In the genomic region with DNA sequence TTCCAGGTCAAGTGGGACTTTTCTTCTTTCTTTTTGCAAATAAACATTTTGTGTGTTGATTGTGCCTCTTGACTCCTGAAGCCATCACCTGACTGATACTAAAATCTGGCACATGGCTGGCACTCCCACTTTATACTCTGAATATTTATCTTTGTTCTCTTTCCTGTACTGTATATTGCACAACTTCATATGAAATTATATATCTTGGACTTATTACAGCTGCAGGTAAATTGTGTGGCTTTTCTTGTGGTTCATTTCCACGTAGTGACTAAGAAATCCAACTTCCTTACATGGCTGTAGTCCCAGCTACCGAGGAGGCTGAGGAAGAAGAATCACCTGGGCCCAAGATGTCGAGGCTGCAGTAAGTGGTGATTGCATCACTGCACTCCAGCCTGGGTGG, we compare ENCODE assay signal across 22 cellular contexts. TPM values are rescaled to one million over a fixed set of nuclear protein-coding genes. Genes with fewer than 3 reads are reported as not detected.
DNase-seq lines count a peak whose midpoint lies in the region; ATAC-seq, FAIRE-seq and TF ChIP-seq lines count a peak whose summit lies in the region.
"Had no signal": no experiment of that assay in that cellular context is flagged by ENCODE, and none has a peak within 500 bp of the region (broad histone marks: within the 10 kb centered on the region; RNA-seq: fewer than 3 reads in every experiment).

No MANE protein-coding gene starts in this region.

- no peaks in the 10 kb centered on the region for H3K4me1 Mint-ChIP-seq in MCF 10A (ENCODE audit: insufficient read depth, unreplicated experiment)
- H3K4me1 Mint-ChIP-seq: GM23338 had no signal

- H3K36me3 Mint-ChIP-seq in MCF 10A (ENCODE audit: insufficient read depth, unreplicated experiment) = no peaks in the 10 kb centered on the region

- DNase-seq in MCF 10A (ENCODE audit: unreplicated experiment) (peak; percentile 45), breast epithelium (ENCODE audit: low spot score in 2 of 2) (no peak), PC-3 (peak; percentile 76), bronchial epithelial cell (ENCODE audit: low read depth) (peak; percentile 70), keratinocyte (ENCODE audit: low read depth, low spot score) (peak; percentile 26), head of caudate nucleus (no peak), gastrocnemius medialis (no peak), stomach (no peak)
- DNase-seq: AML-193; Caco-2; CD4-positive, alpha-beta T cell; GDM1; H7 had no signal

- no peaks in the 10 kb centered on the region for H3K36me3 ChIP-seq in breast epithelium
- H3K36me3 ChIP-seq in PC-3 (ENCODE audit: low read depth, low read length) = no peaks in the 10 kb centered on the region
- H3K36me3 ChIP-seq in bronchial epithelial cell (ENCODE audit: control insufficient read depth, insufficient read depth, low read length) = no peaks in the 10 kb centered on the region
- no peaks in the 10 kb centered on the region for H3K36me3 ChIP-seq in keratinocyte (ENCODE audit: control insufficient read depth in 2 of 2, extremely low read depth in 1 of 2, insufficient read depth in 2 of 2, low read length in 2 of 2)
- H3K36me3 ChIP-seq in gastrocnemius medialis = no peaks in the 10 kb centered on the region
- H3K36me3 ChIP-seq in stomach = no peaks in the 10 kb centered on the region

- no peaks in the 10 kb centered on the region for H3K9me2 ChIP-seq in PC-3 (replicated peaks; ENCODE audit: low read length)

- POLR2A ChIA-PET in MCF 10A (lab: Yijun Ruan, JAX) = no interaction called here
- POLR2A ChIA-PET in PC-3 (lab: Charles Lee; ENCODE audit: unreplicated experiment) = no interaction called here

- no peaks in the 10 kb centered on the region for H3F3A ChIP-seq in PC-3 (ENCODE audit: low read length, unreplicated experiment)

- H3K4me3 ChIP-seq in breast epithelium = no peak overlapping the region
- no peak overlapping the region for H3K4me3 ChIP-seq in PC-3 (ENCODE audit: low read length)
- no peak overlapping the region for H3K4me3 ChIP-seq in bronchial epithelial cell (ENCODE audit: low read depth, low read length)
- H3K4me3 ChIP-seq in keratinocyte (ENCODE audit: control insufficient read depth in 2 of 3, extremely low read depth in 1 of 3, insufficient read depth in 2 of 3, low read depth in 1 of 3, low read length in 3 of 3) = no peak overlapping the region
- no peak overlapping the region for H3K4me3 ChIP-seq in gastrocnemius medialis
- H3K4me3 ChIP-seq in stomach = no peak overlapping the region
- H3K4me3 ChIP-seq: A549, GM23338 had no signal

- H3K27ac ChIP-seq in breast epithelium = no peak overlapping the region
- H3K27ac ChIP-seq in PC-3 (ENCODE audit: low read length) = peak overlapping the region; percentile 16; the same call in 1 of the 2 replicates
- no peak overlapping the region for H3K27ac ChIP-seq in keratinocyte (ENCODE audit: control insufficient read depth, insufficient read depth, low read length)
- no peak overlapping the region for H3K27ac ChIP-seq in gastrocnemius medialis
- H3K27ac ChIP-seq in stomach = no peak overlapping the region
- H3K27ac ChIP-seq: 22Rv1, A549, C4-2B had no signal

- H3K27ac Mint-ChIP-seq in MCF 10A (ENCODE audit: low read depth, unreplicated experiment) = no peak overlapping the region
- H3K27ac Mint-ChIP-seq: CD4-positive, alpha-beta T cell; GM23338 had no signal

- no TSS peak for BruUV-seq in MCF 10A (replicated peaks; lab: Mats Ljungman, UMichigan)
- no TSS peak for BruUV-seq in PC-3 (replicated peaks; lab: Mats Ljungman, UMichigan)

- H3K4me2 ChIP-seq in PC-3 (ENCODE audit: low read length) (no peak overlapping the region), keratinocyte (ENCODE audit: control insufficient read depth, extremely low read depth, insufficient read depth, low read depth, low read length) (no peak overlapping the region)
- H3K4me2 ChIP-seq: A549, GM23338 had no signal

- 50 to 68% (median 60%) methylated on average over 3 of the region's 3 CpGs for WGBS in stomach, 5 donors

- H4K20me1 ChIP-seq in PC-3 (ENCODE audit: low read length) = no peaks in the 10 kb centered on the region
- H4K20me1 ChIP-seq in keratinocyte (ENCODE audit: control insufficient read depth, extremely low read depth, insufficient read depth, low read length) = no peaks in the 10 kb centered on the region

- H3K4me1 ChIP-seq in breast epithelium = no peaks in the 10 kb centered on the region
- H3K4me1 ChIP-seq in PC-3 (ENCODE audit: insufficient read depth, low read length) = peaks cover 11% of the 10 kb centered on the region; the same call in 1 of the 2 replicates
- peaks cover 2% of the 10 kb centered on the region for H3K4me1 ChIP-seq in keratinocyte (ENCODE audit: control insufficient read depth, extremely low read depth, insufficient read depth, low read length)
- H3K4me1 ChIP-seq in gastrocnemius medialis = no peaks in the 10 kb centered on the region
- no peaks in the 10 kb centered on the region for H3K4me1 ChIP-seq in stomach
- H3K4me1 ChIP-seq: A549, Caco-2 had no signal

- H3K9me3 ChIP-seq in breast epithelium (peaks cover 1 to 24% of the 10 kb centered on the region in 2 donors), PC-3 (ENCODE audit: low read length) (peaks cover 10% of the 10 kb centered on the region), keratinocyte (ENCODE audit: control insufficient read depth, low read depth, low read length) (no peaks in the 10 kb centered on the region), gastrocnemius medialis (peaks cover 0 to 4% (median 0%) of the 10 kb centered on the region in 3 donors), stomach (peaks cover 0 to 29% (median 5%) of the 10 kb centered on the region in 4 donors)
- H3K9me3 ChIP-seq: A549 had no signal

- H3K9ac ChIP-seq in PC-3 (ENCODE audit: low read length) = no peak overlapping the region
- no peak overlapping the region for H3K9ac ChIP-seq in keratinocyte (ENCODE audit: control insufficient read depth, extremely low read depth, insufficient read depth, low read length)

- CTCF ChIA-PET in MCF 10A (lab: Yijun Ruan, JAX) (no interaction called here), PC-3 (lab: Charles Lee) (no interaction called here)

- H3K27me3 Mint-ChIP-seq in MCF 10A (ENCODE audit: insufficient read depth, unreplicated experiment) = no peaks in the 10 kb centered on the region

- H3K4me3 Mint-ChIP-seq in MCF 10A (ENCODE audit: unreplicated experiment) = no peak overlapping the region
- H3K4me3 Mint-ChIP-seq: CD4-positive, alpha-beta T cell; GM23338 had no signal

- FAIRE-seq in bronchial epithelial cell (lab: Jason Lieb, UNC) = no peak
- FAIRE-seq in keratinocyte (lab: Jason Lieb, UNC) = no peak
- FAIRE-seq: A549, D721Med, GM12892, GM18507 had no signal

- dilution Hi-C loops in keratinocyte (cut with MboI; ENCODE audit: extremely low pct_ligation_motif_present, low sequenced_read_pairs) = no loop called here

- TF ChIP-seq CTCF in MCF 10A (IDR thresholded peaks at IDR 0.05; ENCODE audit: unreplicated experiment) (no peak), breast epithelium (IDR thresholded peaks at IDR 0.05) (no peak), PC-3 (conservative IDR thresholded peaks at IDR 0.05; ENCODE audit: low read depth, low read length) (no peak), bronchial epithelial cell (IDR thresholded peaks at IDR 0.05; ENCODE audit: insufficient read depth, low read length, severe bottlenecking) (no peak), keratinocyte (optimal IDR thresholded peaks at IDR 0.05 in 1 of 3, IDR thresholded peaks at IDR 0.05 in 1 of 3, conservative IDR thresholded peaks at IDR 0.05 in 1 of 3; ENCODE audit: extremely low read depth in 1 of 3, insufficient read depth in 2 of 3, low read length in 3 of 3) (no peak), gastrocnemius medialis (IDR thresholded peaks at IDR 0.05 in 4 of 5, conservative IDR thresholded peaks at IDR 0.05 in 1 of 5) (no peak), stomach (IDR thresholded peaks at IDR 0.05) (no peak)

- TF ChIP-seq EP300 in stomach (IDR thresholded peaks at IDR 0.05) = no peak

- H3K27me3 ChIP-seq in breast epithelium (no peaks in the 10 kb centered on the region), PC-3 (ENCODE audit: low read length) (no peaks in the 10 kb centered on the region), bronchial epithelial cell (ENCODE audit: control insufficient read depth, insufficient read depth, low read length) (no peaks in the 10 kb centered on the region), keratinocyte (ENCODE audit: control insufficient read depth, extremely low read depth, insufficient read depth, low read length) (no peaks in the 10 kb centered on the region), gastrocnemius medialis (no peaks in the 10 kb centered on the region), stomach (no peaks in the 10 kb centered on the region)

- peak; percentile 50 for ATAC-seq in PC-3
- no peak for ATAC-seq in gastrocnemius medialis
- ATAC-seq: A549, GM23338 had no signal

- H3K79me2 ChIP-seq in PC-3 (ENCODE audit: low read length) = no peaks in the 10 kb centered on the region
- H3K79me2 ChIP-seq in keratinocyte (ENCODE audit: control insufficient read depth, insufficient read depth, low read length) = no peaks in the 10 kb centered on the region

- TF ChIP-seq POLR2A in breast epithelium (IDR thresholded peaks at IDR 0.05) (no peak), gastrocnemius medialis (IDR thresholded peaks at IDR 0.05) (no peak), stomach (IDR thresholded peaks at IDR 0.05) (no peak)

- H3K9me1 ChIP-seq in keratinocyte (ENCODE audit: control insufficient read depth, extremely low read depth, insufficient read depth, low read length) = no peaks in the 10 kb centered on the region

- intact Hi-C loops in MCF 10A (cut with micrococcal nuclease) = no loop called here
- intact Hi-C loops in breast epithelium (cut with DNase I; ENCODE audit: low total_unique reads) = no loop called here
- intact Hi-C loops in PC-3 (cut with micrococcal nuclease) = no loop called here
- intact Hi-C loops in head of caudate nucleus (cut with DNase I) = no loop called here
- intact Hi-C loops in gastrocnemius medialis (cut with DNase I; ENCODE audit: low total_unique reads) = no loop called here
- intact Hi-C loops in stomach (cut with DNase I; ENCODE audit: low total_unique reads) = no loop called here

- in situ Hi-C loops in gastrocnemius medialis (cut with MboI; ENCODE audit: low sequenced_read_pairs in 4 of 4) = no loop called here

- H2AFZ ChIP-seq in PC-3 (ENCODE audit: low read length) = no peak overlapping the region
- H2AFZ ChIP-seq in keratinocyte (ENCODE audit: control insufficient read depth, low read length) = no peak overlapping the region
- H2AFZ ChIP-seq: GM23338 had no signal

- H3K9me3 Mint-ChIP-seq in MCF 10A (ENCODE audit: unreplicated experiment) = no peaks in the 10 kb centered on the region

RNA-seq across cellular contexts. Expression of gene OR5B12, which starts 23.7 kb away (rescaled TPM):
- total RNA-seq in MCF 10A (2022) (not detected in 2 replicates), breast epithelium (not detected), PC-3 (2014; rRNA removed) (not detected in 2 replicates), bronchial epithelial cell (not detected in 2 replicates), gastrocnemius medialis (not detected), stomach (under 1 TPM in 1 of 5 donors, not detected in 4; 0.37 TPM)
- polyA plus RNA-seq in keratinocyte (not detected in 3 replicates), stomach (not detected)
- polyA plus RNA-seq in keratinocyte (2011; ENCODE audit: low read depth) = not detected
- not detected in 2 replicates for polyA plus RNA-seq in keratinocyte (2011; cell fraction: cytosol; rRNA removed)
- not detected in 2 replicates for polyA plus RNA-seq in keratinocyte (2011; cell fraction: nucleus; rRNA removed)
- not detected in 2 replicates for polyA plus RNA-seq in keratinocyte (2012; ENCODE audit: low replicate concordance)
- not detected in 3 replicates for polyA minus RNA-seq in keratinocyte
- polyA minus RNA-seq in keratinocyte (2011; cell fraction: cytosol; rRNA and poly(A)+ RNA removed) = not detected
- 0.78 TPM in 1 of 2 replicates, not detected in the other for polyA minus RNA-seq in keratinocyte (2011; cell fraction: nucleus; rRNA and poly(A)+ RNA removed)
- total RNA-seq: Caco-2; CD4-positive, alpha-beta T cell; GM23338; H7; HT-29 had no signal
- polyA plus RNA-seq: A549, BJ, GM23338 had no signal

RNA-seq across cellular contexts. Expression of gene OR5B2, which starts 37.8 kb away (rescaled TPM):
- total RNA-seq in MCF 10A (2022) = not detected in 2 replicates
- not detected for total RNA-seq in breast epithelium
- not detected in 2 replicates for total RNA-seq in PC-3 (2014; rRNA removed)
- not detected in 2 replicates for total RNA-seq in bronchial epithelial cell
- polyA plus RNA-seq in keratinocyte = not detected in 3 replicates
- not detected for polyA plus RNA-seq in keratinocyte (2011; ENCODE audit: low read depth)
- polyA plus RNA-seq in keratinocyte (2011; cell fraction: cytosol; rRNA removed) = not detected in 2 replicates
- polyA plus RNA-seq in keratinocyte (2011; cell fraction: nucleus; rRNA removed) = not detected in 2 replicates
- polyA plus RNA-seq in keratinocyte (2012; ENCODE audit: low replicate concordance) = not detected in 2 replicates
- not detected in 3 replicates for polyA minus RNA-seq in keratinocyte
- not detected for polyA minus RNA-seq in keratinocyte (2011; cell fraction: cytosol; rRNA and poly(A)+ RNA removed)
- not detected in 2 replicates for polyA minus RNA-seq in keratinocyte (2011; cell fraction: nucleus; rRNA and poly(A)+ RNA removed)
- total RNA-seq in gastrocnemius medialis = not detected
- total RNA-seq in stomach = not detected
- not detected for polyA plus RNA-seq in stomach
- total RNA-seq: Caco-2; CD4-positive, alpha-beta T cell; GM23338; H7; HT-29 had no signal
- polyA plus RNA-seq: A549, BJ, GM23338 had no signal

RNA-seq across cellular contexts. Expression of gene OR5B21, which starts 42.2 kb away (rescaled TPM):
- not detected in 2 replicates for total RNA-seq in MCF 10A (2022)
- total RNA-seq in breast epithelium = not detected
- not detected in 2 replicates for total RNA-seq in PC-3 (2014; rRNA removed)
- not detected in 2 replicates for total RNA-seq in bronchial epithelial cell
- polyA plus RNA-seq in keratinocyte = 0.06 to 0.21 TPM (median 0.09 TPM) in 3 replicates
- not detected for polyA plus RNA-seq in keratinocyte (2011; ENCODE audit: low read depth)
- not detected in 2 replicates for polyA plus RNA-seq in keratinocyte (2011; cell fraction: cytosol; rRNA removed)
- polyA plus RNA-seq in keratinocyte (2011; cell fraction: nucleus; rRNA removed) = 0.89 and 2.4 TPM in 2 replicates
- polyA plus RNA-seq in keratinocyte (2012; ENCODE audit: low replicate concordance) = not detected in 2 replicates
- 2.9 to 4.2 TPM in 2 of 3 replicates, not detected in the other for polyA minus RNA-seq in keratinocyte
- not detected for polyA minus RNA-seq in keratinocyte (2011; cell fraction: cytosol; rRNA and poly(A)+ RNA removed)
- polyA minus RNA-seq in keratinocyte (2011; cell fraction: nucleus; rRNA and poly(A)+ RNA removed) = 4.3 and 12.7 TPM in 2 replicates
- not detected for total RNA-seq in gastrocnemius medialis
- not detected for total RNA-seq in stomach
- not detected for polyA plus RNA-seq in stomach
- total RNA-seq: Caco-2; CD4-positive, alpha-beta T cell; GM23338; H7; HT-29 had no signal
- polyA plus RNA-seq: A549, BJ, GM23338 had no signal

RNA-seq across cellular contexts. Expression of gene OR5B3, which starts 59.0 kb away (rescaled TPM):
- total RNA-seq in MCF 10A (2022) (not detected in 2 replicates), breast epithelium (not detected), PC-3 (2014; rRNA removed) (not detected in 2 replicates), bronchial epithelial cell (not detected in 2 replicates), gastrocnemius medialis (not detected), stomach (not detected)
- polyA plus RNA-seq in keratinocyte (not detected in 3 replicates), stomach (not detected)
- polyA plus RNA-seq in keratinocyte (2011; ENCODE audit: low read depth) = not detected
- polyA plus RNA-seq in keratinocyte (2011; cell fraction: cytosol; rRNA removed) = not detected in 2 replicates
- not detected in 2 replicates for polyA plus RNA-seq in keratinocyte (2011; cell fraction: nucleus; rRNA removed)
- not detected in 2 replicates for polyA plus RNA-seq in keratinocyte (2012; ENCODE audit: low replicate concordance)
- polyA minus RNA-seq in keratinocyte = not detected in 3 replicates
- not detected for polyA minus RNA-seq in keratinocyte (2011; cell fraction: cytosol; rRNA and poly(A)+ RNA removed)
- polyA minus RNA-seq in keratinocyte (2011; cell fraction: nucleus; rRNA and poly(A)+ RNA removed) = not detected in 2 replicates
- total RNA-seq: Caco-2; CD4-positive, alpha-beta T cell; GM23338; H7; HT-29 had no signal
- polyA plus RNA-seq: A549, BJ, GM23338 had no signal

Comparison
In these comparisons a context has a peak if more than half of its experiments do, and no peak if none do; other contexts are left out.
1. DNase-seq: peak in MCF 10A (single experiment), PC-3 (single experiment), bronchial epithelial cell (single experiment) and keratinocyte (single experiment); none in breast epithelium (0 of 2), head of caudate nucleus (0 of 42), gastrocnemius medialis (0 of 2) and stomach (single experiment).